32 cellular contexts compared by ENCODE assay signal in the genomic region with DNA sequence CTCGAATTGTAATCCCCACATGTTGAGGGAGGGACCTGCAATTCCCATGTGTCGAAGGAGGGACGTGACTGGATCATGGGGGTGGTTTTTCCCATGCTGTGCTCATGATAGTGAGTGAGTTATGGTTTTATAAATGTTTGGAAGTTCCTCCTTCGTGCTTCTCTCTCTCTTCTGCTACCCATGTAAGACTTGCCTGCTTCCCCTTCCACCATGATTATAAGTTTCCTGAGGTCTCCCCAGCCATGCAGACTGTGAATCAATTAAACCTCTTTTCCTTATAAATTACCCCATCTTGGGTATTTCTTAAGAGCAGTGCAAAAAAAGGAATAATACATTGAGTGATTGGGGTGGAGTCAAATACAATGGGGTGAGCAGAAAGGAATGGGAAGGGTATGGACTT.
"Had no signal": no experiment of that assay in that cellular context is flagged by ENCODE, and none has a peak within 500 bp of the region (broad histone marks: within the 10 kb centered on the region; RNA-seq: fewer than 3 reads in every experiment).

No MANE protein-coding gene starts in this region.

- H3K36me3 Mint-ChIP-seq: activated CD8-positive, alpha-beta memory T cell treated with anti-CD3 and anti-CD28 coated beads, Interleukin-2, amount 10 ng/mL, durations not matched to agents 7 days and 5 days; activated naive CD8-positive, alpha-beta T cell treated with anti-CD3 and anti-CD28 coated beads for 36 hours had no signal

- H3K9me3 Mint-ChIP-seq: activated B cell treated with CpG ODN at 0.5 μM for 24 hours; activated CD4-positive, alpha-beta memory T cell treated with anti-CD3 and anti-CD28 coated beads, Interleukin-2, amount 10 ng/mL, durations not matched to agents 7 days and 5 days; activated naive CD8-positive, alpha-beta T cell treated with anti-CD3 and anti-CD28 coated beads for 36 hours; activated T-cell treated with anti-CD3 and anti-CD28 coated beads, Interleukin-2, amount 50 U/mL, for 72 hours; activated T-helper 17 cell treated with anti-CD3 and anti-CD28 coated beads, Interleukin-2, amount 50 U/mL, for 72 hours; T-helper 1 cell treated with Interleukin-12 subunit alpha and Interleukin-12 subunit beta and Interleukin-4 antibody, amounts not matched to agents 30 μg/mL and 1 μg/mL, for 36 hours; T-helper 2 cell treated with Interferon-gamma antibody and Interleukin-4, amounts not matched to agents 5 μg/mL and 100 μg/mL, for 36 hours had no signal

- H3K9me3 ChIP-seq: SJCRH30 had no signal

- H3K9ac ChIP-seq: KMS-11 had no signal

- DNase-seq: activated B cell treated with CpG ODN at 0.5 μM for 24 hours; activated CD4-positive, alpha-beta memory T cell treated with anti-CD3 and anti-CD28 coated beads, Interleukin-2, amount 10 ng/mL, durations not matched to agents 7 days and 5 days; activated CD4-positive, alpha-beta T cell treated with anti-CD3 and anti-CD28 coated beads for 4 hours; activated CD4-positive, alpha-beta T cell treated with anti-CD3 and anti-CD28 coated beads, Interleukin-2, amount 50 U/mL, for 1 hour; activated CD4-positive, CD25-positive, alpha-beta regulatory T cell treated with anti-CD3 and anti-CD28 coated beads, Interleukin-2, amount 50 U/mL, for 72 hours; activated CD8-positive, alpha-beta memory T cell treated with anti-CD3 and anti-CD28 coated beads for 24 hours; activated CD8-positive, alpha-beta memory T cell treated with anti-CD3 and anti-CD28 coated beads, Interleukin-2, amount 10 ng/mL, durations not matched to agents 7 days and 5 days; activated CD8-positive, alpha-beta memory T cell treated with anti-CD3 and anti-CD28 coated beads, Interleukin-2, amount 50 U/mL, for 48 hours; activated effector memory CD4-positive, alpha-beta T cell treated with anti-CD3 and anti-CD28 coated beads, Interleukin-2, amount 50 U/mL, for 16 hours; activated naive CD4-positive, alpha-beta T cell; activated naive CD4-positive, alpha-beta T cell treated with anti-CD3 and anti-CD28 coated beads, Interleukin-2, amount 50 U/mL, for 16 hours; activated naive CD8-positive, alpha-beta T cell treated with anti-CD3 and anti-CD28 coated beads for 36 hours; activated T-cell treated with anti-CD3 and anti-CD28 coated beads, Interleukin-2, amount 50 U/mL, for 72 hours; amniotic stem cell; aorta; brain microvascular endothelial cell; central memory CD4-positive, alpha-beta T cell; MM.1S; NCI-H1048; NCI-H1105 treated with DMSO at 0.1 percent for 48 hours; NCI-H1436; NCI-H1694 treated with DMSO at 0.1 percent for 48 hours; NCI-H2029; NCI-H345; NCI-H524 treated with DMSO at 0.1 percent for 48 hours; SHP77; SJCRH30 had no signal

- H3K36me3 ChIP-seq: brain microvascular endothelial cell, SJCRH30 had no signal

- H3K4me2 ChIP-seq: KMS-11 had no signal

- H3K4me1 Mint-ChIP-seq: activated B cell treated with CpG ODN at 0.5 μM for 24 hours; activated naive CD8-positive, alpha-beta T cell treated with anti-CD3 and anti-CD28 coated beads for 36 hours had no signal

- H3K4me3 Mint-ChIP-seq: activated B cell treated with CpG ODN at 0.5 μM for 24 hours; activated CD4-positive, alpha-beta memory T cell treated with anti-CD3 and anti-CD28 coated beads, Interleukin-2, amount 10 ng/mL, durations not matched to agents 7 days and 5 days; activated CD8-positive, alpha-beta memory T cell treated with anti-CD3 and anti-CD28 coated beads, Interleukin-2, amount 10 ng/mL, durations not matched to agents 7 days and 5 days; activated naive CD8-positive, alpha-beta T cell treated with anti-CD3 and anti-CD28 coated beads for 36 hours; T-helper 1 cell treated with Interleukin-12 subunit alpha and Interleukin-12 subunit beta and Interleukin-4 antibody, amounts not matched to agents 30 μg/mL and 1 μg/mL, for 36 hours; T-helper 2 cell treated with Interferon-gamma antibody and Interleukin-4, amounts not matched to agents 5 μg/mL and 100 μg/mL, for 36 hours had no signal

- H3K4me1 ChIP-seq: SJCRH30 had no signal

- H3K27me3 ChIP-seq: SJCRH30 had no signal

- H3K27ac Mint-ChIP-seq: activated B cell treated with CpG ODN at 0.5 μM for 24 hours; activated CD4-positive, alpha-beta memory T cell treated with anti-CD3 and anti-CD28 coated beads, Interleukin-2, amount 10 ng/mL, durations not matched to agents 7 days and 5 days; activated CD8-positive, alpha-beta memory T cell treated with anti-CD3 and anti-CD28 coated beads, Interleukin-2, amount 10 ng/mL, durations not matched to agents 7 days and 5 days; activated naive CD8-positive, alpha-beta T cell treated with anti-CD3 and anti-CD28 coated beads for 36 hours; activated T-cell treated with anti-CD3 and anti-CD28 coated beads, Interleukin-2, amount 50 U/mL, for 72 hours; T-helper 1 cell treated with Interleukin-12 subunit alpha and Interleukin-12 subunit beta and Interleukin-4 antibody, amounts not matched to agents 30 μg/mL and 1 μg/mL, for 36 hours; T-helper 2 cell treated with Interferon-gamma antibody and Interleukin-4, amounts not matched to agents 5 μg/mL and 100 μg/mL, for 36 hours had no signal

- H3K27me3 Mint-ChIP-seq: activated naive CD8-positive, alpha-beta T cell treated with anti-CD3 and anti-CD28 coated beads for 36 hours had no signal

- H3K27ac ChIP-seq: brain microvascular endothelial cell, KMS-11, SJCRH30, SK-N-MC had no signal

- H3K4me3 ChIP-seq: SJCRH30, SK-N-MC had no signal
